10 cellular contexts compared by ENCODE assay signal in genomic region chr2:28613616-28614501, GRCh38.
DNase-seq lines count a peak whose midpoint lies in the region; TF ChIP-seq lines count a peak whose summit lies in the region.
"Had no signal": no experiment of that assay in that cellular context is flagged by ENCODE, and none has a peak within 500 bp of the region (broad histone marks: within the 10 kb centered on the region; RNA-seq: fewer than 3 reads in every experiment).

No MANE protein-coding gene starts in this region.

- H3K9me3 ChIP-seq in effector memory CD4-positive, alpha-beta T cell (ENCODE audit: control insufficient read depth, low read length), result no peaks in the 10 kb centered on the region
- H3K9me3 ChIP-seq in right atrium auricular region, result no peaks in the 10 kb centered on the region

- H3K4me1 ChIP-seq in effector memory CD4-positive, alpha-beta T cell (ENCODE audit: control insufficient read depth, insufficient read depth, low read length, poor library complexity, severe bottlenecking), result peaks cover 40% of the 10 kb centered on the region
- H3K4me1 ChIP-seq in right atrium auricular region, result no peaks in the 10 kb centered on the region

- no peaks in the 10 kb centered on the region for H3K27me3 ChIP-seq in effector memory CD4-positive, alpha-beta T cell (replicated peaks; ENCODE audit: control insufficient read depth, insufficient read depth, low read length, poor library complexity, severe bottlenecking)
- H3K27me3 ChIP-seq in right atrium auricular region, result no peaks in the 10 kb centered on the region

- H3K36me3 ChIP-seq in effector memory CD4-positive, alpha-beta T cell (ENCODE audit: control insufficient read depth, insufficient read depth, low read length), result no peaks in the 10 kb centered on the region
- H3K36me3 ChIP-seq in right atrium auricular region, result no peaks in the 10 kb centered on the region

- peak overlapping the region; percentile 11 for H3K4me3 ChIP-seq in effector memory CD4-positive, alpha-beta T cell (ENCODE audit: insufficient read depth, low read depth, low read length, poor library complexity, severe bottlenecking)
- H3K4me3 ChIP-seq in right atrium auricular region, result no peak overlapping the region

- DNase-seq in HK-2 (ENCODE audit: unreplicated experiment) (peak; percentile 85), smooth muscle cell of the brain vasculature (ENCODE audit: low read depth, low spot score) (peak; percentile 88), midbrain (lab: John Stamatoyannopoulos, UW) (no peak), HT-29 (ENCODE audit: low spot score) (no peak), NCI-H345 treated with DMSO at 0.1 percent for 48 hours (lab: John Stamatoyannopoulos, UW; ENCODE audit: unreplicated experiment) (no peak), right atrium auricular region (ENCODE audit: low spot score) (no peak)
- peak in 1 of 3 donors; percentile 5 for DNase-seq in effector memory CD4-positive, alpha-beta T cell
- DNase-seq: natural killer cell, SIG-M5 had no signal

- TF ChIP-seq CTCF in VCaP (conservative IDR thresholded peaks at IDR 0.05), result no peak
- no peak for TF ChIP-seq CTCF in right atrium auricular region (IDR thresholded peaks at IDR 0.05)

- H3K27ac ChIP-seq in VCaP (peak overlapping the region; percentile 32), right atrium auricular region (no peak overlapping the region)
- peak overlapping the region; percentile 71 for H3K27ac ChIP-seq in effector memory CD4-positive, alpha-beta T cell (ENCODE audit: insufficient read depth, low read length, poor library complexity, severe bottlenecking)

Comparison
In these comparisons a context has a peak if more than half of its experiments do, and no peak if none do; other contexts are left out.
1. DNase-seq: peak in HK-2 (single experiment) and smooth muscle cell of the brain vasculature (single experiment); none in midbrain (single experiment), HT-29 (single experiment), NCI-H345 treated with DMSO at 0.1 percent for 48 hours (single experiment) and right atrium auricular region (single experiment).
2. H3K27ac ChIP-seq: peak in VCaP (single experiment) and effector memory CD4-positive, alpha-beta T cell (single experiment); none in right atrium auricular region (0 of 2).